ENCODE assay signal across 15 cellular contexts in genomic region chr1:172893146-172893841, GRCh38.
DNase-seq lines count a peak whose midpoint lies in the region; ATAC-seq, FAIRE-seq and TF ChIP-seq lines count a peak whose summit lies in the region.
"Had no signal": no experiment of that assay in that cellular context is flagged by ENCODE, and none has a peak within 500 bp of the region (broad histone marks: within the 10 kb centered on the region; RNA-seq: fewer than 3 reads in every experiment).

No MANE protein-coding gene starts in this region.

- no peaks in the 10 kb centered on the region for H3K27me3 Mint-ChIP-seq in CD4-positive, alpha-beta memory T cell

- no peak overlapping the region for H3K27ac ChIP-seq in CD4-positive, alpha-beta memory T cell (ENCODE audit: low read depth, low read length)
- H3K27ac ChIP-seq in mesendoderm (ENCODE audit: low read depth, low read length) (no peak overlapping the region), HepG2 (ENCODE audit: extremely low read length, insufficient read depth, low read length) (no peak overlapping the region)
- H3K27ac ChIP-seq: WERI-Rb-1 had no signal

- TF ChIP-seq EP300 in HepG2 (IDR thresholded peaks at IDR 0.05; ENCODE audit: low read depth in 2 of 2, low read length in 2 of 2) = no peak
- TF ChIP-seq EP300 in HepG2 (CRISPR knock-in tag; IDR thresholded peaks at IDR 0.05; ENCODE audit: borderline replicate concordance) = no peak

- H3K79me2 ChIP-seq in Loucy (ENCODE audit: insufficient read depth, low read length) (no peaks in the 10 kb centered on the region), mesendoderm (ENCODE audit: control insufficient read depth, insufficient read depth, low read length) (no peaks in the 10 kb centered on the region), HepG2 (ENCODE audit: insufficient read depth, low read length) (no peaks in the 10 kb centered on the region)

- no peak overlapping the region for H2BK15ac ChIP-seq in mesendoderm (replicated peaks; ENCODE audit: low read depth)

- no peaks in the 10 kb centered on the region for H3K27me3 ChIP-seq in CD4-positive, alpha-beta memory T cell (ENCODE audit: insufficient read depth, low read length)
- no peaks in the 10 kb centered on the region for H3K27me3 ChIP-seq in Loucy (ENCODE audit: insufficient read depth, low read length, poor library complexity, severe bottlenecking)
- no peaks in the 10 kb centered on the region for H3K27me3 ChIP-seq in mesendoderm (ENCODE audit: insufficient read depth, low read length, poor library complexity)
- no peaks in the 10 kb centered on the region for H3K27me3 ChIP-seq in HepG2 (ENCODE audit: control insufficient read depth in 1 of 2, insufficient read depth in 2 of 2, low read length in 2 of 2)

- H2AFZ ChIP-seq in Loucy (ENCODE audit: low read length) (peak overlapping the region; percentile 12; the same call in 1 of the 2 replicates), HepG2 (ENCODE audit: low read length) (no peak overlapping the region)

- H3K36me3 Mint-ChIP-seq in CD4-positive, alpha-beta memory T cell = no peaks in the 10 kb centered on the region

- H3K9me3 Mint-ChIP-seq in CD4-positive, alpha-beta memory T cell = peaks cover 0 to 4% (median 0%) of the 10 kb centered on the region in 8 donors
- H3K9me3 Mint-ChIP-seq: immature natural killer cell had no signal

- H3K9ac ChIP-seq in Loucy (ENCODE audit: low read depth, low read length, poor library complexity, severe bottlenecking) (no peak overlapping the region), mesendoderm (ENCODE audit: low read length) (no peak overlapping the region), HepG2 (ENCODE audit: insufficient read depth, low read depth, low read length) (no peak overlapping the region)

- TF ChIP-seq CTCF in Loucy (conservative IDR thresholded peaks at IDR 0.05; ENCODE audit: low read length) (no peak), cardiac fibroblast (IDR thresholded peaks at IDR 0.05; ENCODE audit: low read depth, low read length) (no peak), HepG2 (CRISPR knock-in tag; IDR thresholded peaks at IDR 0.05) (no peak)

- no peak for FAIRE-seq in HepG2 (lab: Jason Lieb, UNC)

- POLR2A ChIA-PET in CD4-positive, alpha-beta memory T cell (lab: Charles Lee; ENCODE audit: partially characterized antibody) = interaction anchor here (1.0 to 4.2 kb wide), 2 partner anchors 14 to 26 kb away, joined by 4 to 43 read pairs; no protein-coding TSS in a partner anchor
- POLR2A ChIA-PET in HepG2 (lab: Yijun Ruan, JAX) = no interaction called here

- no peak overlapping the region for H3K23ac ChIP-seq in mesendoderm (ENCODE audit: low read length)

- H3K27ac Mint-ChIP-seq in CD4-positive, alpha-beta memory T cell = peak overlapping the region in 6 of 7 donors; percentile 39 to 84 (median 60)
- H3K27ac Mint-ChIP-seq: activated CD8-positive, alpha-beta memory T cell treated with anti-CD3 and anti-CD28 coated beads, Interleukin-2, amount 10 ng/mL, durations not matched to agents 7 days and 5 days had no signal

- no peaks in the 10 kb centered on the region for H3F3A ChIP-seq in Loucy (ENCODE audit: low read depth)

- H3K4ac ChIP-seq in mesendoderm (ENCODE audit: low read depth, low read length) = no peak overlapping the region

- H3K4me3 ChIP-seq in CD4-positive, alpha-beta memory T cell (ENCODE audit: low read length in 2 of 2) = no peak overlapping the region
- H3K4me3 ChIP-seq in Loucy (ENCODE audit: low read length, poor library complexity, severe bottlenecking) (no peak overlapping the region), cardiac fibroblast (replicated peaks in 1 of 2; ENCODE audit: low read depth in 2 of 2, low read length in 2 of 2) (no peak overlapping the region), mesendoderm (ENCODE audit: low read length) (no peak overlapping the region), HepG2 (replicated peaks in 1 of 3; ENCODE audit: insufficient read depth in 1 of 3, low read depth in 2 of 3, low read length in 3 of 3) (no peak overlapping the region)

- H4K8ac ChIP-seq in mesendoderm (ENCODE audit: low read depth, low read length) = no peak overlapping the region

- in situ Hi-C loops in HepG2 (cut with HindIII; ENCODE audit: extremely low pct_ligation_motif_present, low pct_unique_long_range_greater_than_20kb) = no loop called here

- H3K18ac ChIP-seq in mesendoderm (ENCODE audit: low read length) = peak overlapping the region; percentile 75

- H3K79me1 ChIP-seq in mesendoderm (ENCODE audit: low read length) = no peaks in the 10 kb centered on the region

- no peaks in the 10 kb centered on the region for H3K9me2 ChIP-seq in Loucy (replicated peaks; ENCODE audit: low read depth, low read length)

- TF ChIP-seq RAD21 in HepG2 (CRISPR knock-in tag; IDR thresholded peaks at IDR 0.05) = no peak

- peaks cover 29% of the 10 kb centered on the region for H3K4me1 ChIP-seq in CD4-positive, alpha-beta memory T cell (ENCODE audit: insufficient read depth, low read length)
- H3K4me1 ChIP-seq in Loucy (ENCODE audit: insufficient read depth, low read length, poor library complexity, severe bottlenecking) (peaks cover 23% of the 10 kb centered on the region), mesendoderm (ENCODE audit: control insufficient read depth, low read depth, low read length) (no peaks in the 10 kb centered on the region), HepG2 (ENCODE audit: insufficient read depth, low read length) (no peaks in the 10 kb centered on the region)

- no TSS peak for BruUV-seq in HepG2 (replicated peaks; lab: Mats Ljungman, UMichigan)

- no peak overlapping the region for H3K56ac ChIP-seq in mesendoderm (ENCODE audit: low read length)

- H3K36me3 ChIP-seq in CD4-positive, alpha-beta memory T cell (ENCODE audit: insufficient read depth, low read length) = no peaks in the 10 kb centered on the region
- H3K36me3 ChIP-seq in Loucy (ENCODE audit: insufficient read depth, low read length) (no peaks in the 10 kb centered on the region), mesendoderm (ENCODE audit: control insufficient read depth, insufficient read depth, low read length) (no peaks in the 10 kb centered on the region), HepG2 (replicated peaks in 1 of 2; ENCODE audit: control insufficient read depth in 1 of 2, insufficient read depth in 2 of 2, low read length in 2 of 2) (no peaks in the 10 kb centered on the region)
- H3K36me3 ChIP-seq: WERI-Rb-1 had no signal

- no peak overlapping the region for H2BK5ac ChIP-seq in mesendoderm (ENCODE audit: low read length)

- intact Hi-C loops in CD4-positive, alpha-beta memory T cell (cut with micrococcal nuclease) = no loop called here
- intact Hi-C loops in HepG2 (cut with micrococcal nuclease; ENCODE audit: unreplicated experiment) = no loop called here

- ATAC-seq in HepG2 = no peak
- ATAC-seq: activated CD8-positive, alpha-beta memory T cell treated with anti-CD3 and anti-CD28 coated beads, Interleukin-2, amount 10 ng/mL, durations not matched to agents 7 days and 5 days had no signal

- H3K4me2 ChIP-seq in Loucy (ENCODE audit: low read depth, low read length, poor library complexity, severe bottlenecking) = no peak overlapping the region
- no peak overlapping the region for H3K4me2 ChIP-seq in mesendoderm (ENCODE audit: low read length)
- no peak overlapping the region for H3K4me2 ChIP-seq in HepG2 (ENCODE audit: low read depth, low read length)

- H4K20me1 ChIP-seq in Loucy (ENCODE audit: insufficient read depth, low read length, poor library complexity, severe bottlenecking) (no peaks in the 10 kb centered on the region), HepG2 (ENCODE audit: insufficient read depth, low read length) (no peaks in the 10 kb centered on the region; the same call in 1 of the 2 replicates)

- no CpG with 5 or more reads among the region's 1 CpG for WGBS in mesendoderm (ENCODE audit: extremely low coverage, insufficient coverage, low lambda C conversion rate)
- WGBS in HepG2 (ENCODE audit: low lambda C conversion rate) = no CpG with 5 or more reads among the region's 1 CpG

- peak overlapping the region in 3 of 8 donors; percentile 2 to 37 (median 17) for H3K4me3 Mint-ChIP-seq in CD4-positive, alpha-beta memory T cell
- H3K4me3 Mint-ChIP-seq: activated CD8-positive, alpha-beta memory T cell treated with anti-CD3 and anti-CD28 coated beads, Interleukin-2, amount 10 ng/mL, durations not matched to agents 7 days and 5 days; immature natural killer cell had no signal

- no peak overlapping the region for H2BK120ac ChIP-seq in mesendoderm (ENCODE audit: low read depth, low read length)

- no peak overlapping the region for H4K5ac ChIP-seq in mesendoderm (ENCODE audit: low read length)

- no peak for DNase-seq in CD4-positive, alpha-beta memory T cell
- peak; percentile 62 to 70 for DNase-seq in cardiac fibroblast (ENCODE audit: low read depth in 2 of 2)
- DNase-seq in mesendoderm = no peak
- no peak for DNase-seq in germinal center (ENCODE audit: low spot score)
- no peak for DNase-seq in NCI-H1436 (lab: John Stamatoyannopoulos, UW)
- DNase-seq in iPS-NIHi11 (ENCODE audit: low spot score) = no peak
- DNase-seq in HepG2 (ENCODE audit: low spot score) = no peak
- DNase-seq: activated CD8-positive, alpha-beta memory T cell treated with anti-CD3 and anti-CD28 coated beads, Interleukin-2, amount 10 ng/mL, durations not matched to agents 7 days and 5 days; HCEC 1CT; immature natural killer cell; NCI-H1092; NCI-H526; SHP77 treated with DMSO at 0.1 percent for 48 hours; WERI-Rb-1 had no signal

- TF ChIP-seq POLR2A in HepG2 (IDR thresholded peaks at IDR 0.05; ENCODE audit: insufficient read depth in 1 of 2, low read depth in 2 of 2, low read length in 2 of 2) = no peak

- H3K4me1 Mint-ChIP-seq in CD4-positive, alpha-beta memory T cell = peaks cover 24 to 29% (median 27%) of the 10 kb centered on the region in 4 donors

- CTCF ChIA-PET in CD4-positive, alpha-beta memory T cell (lab: Charles Lee; ENCODE audit: partially characterized antibody) = interaction anchor here (2.3 kb wide), 1 partner anchor 67 kb away, joined by 18 read pairs; no protein-coding TSS in a partner anchor
- CTCF ChIA-PET in HepG2 (lab: Yijun Ruan, JAX; ENCODE audit: low intra/inter-chr PET ratio, low total read pairs) = no interaction called here

- no peaks in the 10 kb centered on the region for H3K9me3 ChIP-seq in CD4-positive, alpha-beta memory T cell (ENCODE audit: control insufficient read depth in 1 of 2, low read length in 2 of 2)
- H3K9me3 ChIP-seq in Loucy (ENCODE audit: insufficient read depth, low read depth, low read length) (no peaks in the 10 kb centered on the region), HepG2 (ENCODE audit: low read length) (no peaks in the 10 kb centered on the region)

- H2AK5ac ChIP-seq in mesendoderm (ENCODE audit: low read length) = no peak overlapping the region

TF ChIP-seq in HepG2, 621 proteins besides CTCF, POLR2A, EP300 and RAD21 (continues in another document):
- TF ChIP-seq KMT2A (CRISPR knock-in tag; IDR thresholded peaks at IDR 0.05) (no peak), NCOR1 (IDR thresholded peaks at IDR 0.05; ENCODE audit: borderline replicate concordance, low read length) (no peak), SMAD1 (CRISPR knock-in tag; IDR thresholded peaks at IDR 0.05; ENCODE audit: borderline replicate concordance, low read depth) (no peak), ZNF20 (CRISPR knock-in tag; IDR thresholded peaks at IDR 0.05) (no peak), ZNF879 (CRISPR knock-in tag; IDR thresholded peaks at IDR 0.05) (no peak), ZNF761 (CRISPR knock-in tag; conservative IDR thresholded peaks at IDR 0.05) (no peak)

Comparison
In these comparisons a context has a peak if more than half of its experiments do, and no peak if none do; other contexts are left out.
1. DNase-seq: peak in cardiac fibroblast (2 of 2); none in CD4-positive, alpha-beta memory T cell (0 of 5), mesendoderm (single experiment), germinal center (single experiment), NCI-H1436 (single experiment), iPS-NIHi11 (single experiment) and HepG2 (single experiment).